ENCODE assay signal across 17 cellular contexts in genomic region chr6:163335056-163335455, GRCh38.
DNase-seq lines count a peak whose midpoint lies in the region; ATAC-seq and TF ChIP-seq lines count a peak whose summit lies in the region.
"Had no signal": no experiment of that assay in that cellular context is flagged by ENCODE, and none has a peak within 500 bp of the region (broad histone marks: within the 10 kb centered on the region; RNA-seq: fewer than 3 reads in every experiment).

No MANE protein-coding gene starts in this region.

- no peak overlapping the region for H3K14ac ChIP-seq in neuronal stem cell (ENCODE audit: low read length)

- H2BK12ac ChIP-seq in neuronal stem cell (ENCODE audit: low read length) = no peak overlapping the region

- H3K9me3 ChIP-seq in right atrium auricular region (no peaks in the 10 kb centered on the region), neuronal stem cell (replicated peaks in 1 of 2; ENCODE audit: control insufficient read depth in 2 of 2, insufficient read depth in 1 of 2, low read depth in 1 of 2, low read length in 2 of 2) (no peaks in the 10 kb centered on the region), tibial artery (no peaks in the 10 kb centered on the region)
- H3K9me3 ChIP-seq: pancreas, SJCRH30 had no signal

- H3K27me3 ChIP-seq in right atrium auricular region = no peaks in the 10 kb centered on the region
- no peaks in the 10 kb centered on the region for H3K27me3 ChIP-seq in neuronal stem cell (ENCODE audit: control insufficient read depth in 3 of 3, insufficient read depth in 3 of 3, low read depth in 1 of 3, low read length in 3 of 3)
- H3K27me3 ChIP-seq in tibial artery = no peaks in the 10 kb centered on the region
- H3K27me3 ChIP-seq: pancreas, SJCRH30 had no signal

- no peak overlapping the region for H3K18ac ChIP-seq in neuronal stem cell (ENCODE audit: low read length)

- no peak overlapping the region for H3K23ac ChIP-seq in neuronal stem cell (ENCODE audit: low read depth, low read length, poor library complexity)

- H3K4me3 ChIP-seq in right atrium auricular region (no peak overlapping the region), neuronal stem cell (ENCODE audit: low read length in 2 of 2) (no peak overlapping the region), tibial artery (no peak overlapping the region)
- H3K4me3 ChIP-seq: pancreas, PC-9 had no signal

- TF ChIP-seq CTCF in right atrium auricular region (IDR thresholded peaks at IDR 0.05) (no peak), tibial artery (IDR thresholded peaks at IDR 0.05) (no peak)

- no CpG with 5 or more reads among the region's 7 CpGs for WGBS in neuronal stem cell (ENCODE audit: extremely low coverage in 2 of 2, insufficient read length in 2 of 2, insufficient replicate concordance in 1 of 2), 2 donors

- H3K27ac ChIP-seq in caudate nucleus (ENCODE audit: low read depth, low read length) = peak overlapping the region; percentile 95
- H3K27ac ChIP-seq in right atrium auricular region = peak overlapping the region; percentile 91 to 92
- H3K27ac ChIP-seq in neuronal stem cell (replicated peaks; ENCODE audit: low read length) = no peak overlapping the region
- H3K27ac ChIP-seq in tibial artery = peak overlapping the region; percentile 58 to 71
- H3K27ac ChIP-seq: PC-9, SJCRH30, VCaP had no signal

- peak overlapping the region; percentile 82 for H2AFZ ChIP-seq in neuronal stem cell (ENCODE audit: low read length)
- H2AFZ ChIP-seq: PC-9 had no signal

- ATAC-seq in HG02973 (IDR thresholded peaks at IDR 0.05; ENCODE audit: unreplicated experiment) = no peak
- ATAC-seq: HCT116; stimulated activated naive CD8-positive, alpha-beta T cell treated with anti-CD3 and anti-CD28 coated beads, Interleukin-15, amount 100 ng/mL, for 72 hours had no signal

- no peaks in the 10 kb centered on the region for H3K36me3 ChIP-seq in right atrium auricular region
- H3K36me3 ChIP-seq in neuronal stem cell (replicated peaks in 1 of 2; ENCODE audit: control insufficient read depth in 2 of 2, insufficient read depth in 2 of 2, low read length in 2 of 2) = no peaks in the 10 kb centered on the region
- H3K36me3 ChIP-seq in tibial artery = no peaks in the 10 kb centered on the region
- H3K36me3 ChIP-seq: pancreas, SJCRH30 had no signal

- intact Hi-C loops in tibial artery (cut with DNase I; ENCODE audit: low total_unique reads) = loop anchor here (5.0 kb wide), 1 partner anchor 67 kb away; no protein-coding TSS in a partner anchor

- H4K91ac ChIP-seq in neuronal stem cell (ENCODE audit: low read depth, low read length, poor library complexity) = no peak overlapping the region

- H3K79me1 ChIP-seq in neuronal stem cell (ENCODE audit: low read depth, low read length) = no peaks in the 10 kb centered on the region

- peak overlapping the region; percentile 79 for H2AK5ac ChIP-seq in neuronal stem cell (ENCODE audit: low read depth, low read length)

- no peak overlapping the region for H2BK5ac ChIP-seq in neuronal stem cell (ENCODE audit: low read length)

- H2BK120ac ChIP-seq in neuronal stem cell (ENCODE audit: low read depth, low read length) = no peak overlapping the region

- no peak overlapping the region for H2BK15ac ChIP-seq in neuronal stem cell (ENCODE audit: low read length)

- no peak overlapping the region for H3K4ac ChIP-seq in neuronal stem cell (ENCODE audit: low read length)

- no peak overlapping the region for H3K4me2 ChIP-seq in neuronal stem cell (ENCODE audit: insufficient read depth, low read length, poor library complexity, severe bottlenecking)
- H3K4me2 ChIP-seq: PC-9 had no signal

- H3K9ac ChIP-seq in neuronal stem cell (ENCODE audit: low read depth, low read length, poor library complexity) = no peak overlapping the region

- H3K4me1 ChIP-seq in right atrium auricular region = peaks cover 0 to 60% of the 10 kb centered on the region in 2 donors
- peaks cover 9 to 27% of the 10 kb centered on the region in 2 donors for H3K4me1 ChIP-seq in neuronal stem cell (ENCODE audit: control insufficient read depth in 2 of 2, insufficient read depth in 1 of 2, low read depth in 1 of 2, low read length in 2 of 2)
- peaks cover 0 to 45% (median 15%) of the 10 kb centered on the region in 4 donors for H3K4me1 ChIP-seq in tibial artery
- H3K4me1 ChIP-seq: pancreas had no signal

- DNase-seq in caudate nucleus (lab: John Stamatoyannopoulos, UW) = no peak
- DNase-seq in right atrium auricular region (ENCODE audit: low spot score) = no peak
- DNase-seq in neuronal stem cell (ENCODE audit: low spot score) = no peak
- DNase-seq in tibial artery = no peak
- no peak for DNase-seq in nucleus accumbens (lab: John Stamatoyannopoulos, UW)
- no peak for DNase-seq in AG08396 (ENCODE audit: low spot score)
- DNase-seq: amniotic stem cell; foreskin fibroblast; NCI-H82; PC-9; stimulated activated CD4-positive, alpha-beta T cell treated with anti-CD3 and anti-CD28 coated beads, Interleukin-4, amount 100 ng/mL, for 1 hour; stimulated activated naive CD8-positive, alpha-beta T cell treated with anti-CD3 and anti-CD28 coated beads, Interleukin-15, amount 100 ng/mL, for 72 hours had no signal

- H4K8ac ChIP-seq in neuronal stem cell (ENCODE audit: low read depth, low read length) = no peak overlapping the region
